In genomic region chr4:183611210-183611830, GRCh38 we compare ENCODE assay signal across 17 cellular contexts.
"Had no signal": no experiment of that assay in that cellular context is flagged by ENCODE, and none has a peak within 500 bp of the region (broad histone marks: within the 10 kb centered on the region; RNA-seq: fewer than 3 reads in every experiment).

No MANE protein-coding gene starts in this region.

- H3K36me3 Mint-ChIP-seq: activated CD4-positive, alpha-beta memory T cell treated with anti-CD3 and anti-CD28 coated beads for 36 hours; activated naive CD8-positive, alpha-beta T cell treated with anti-CD3 and anti-CD28 coated beads for 36 hours; brain; immature natural killer cell had no signal

- H3K27me3 Mint-ChIP-seq: progenitor cell of endocrine pancreas had no signal

- H3K4me3 ChIP-seq: gastroesophageal sphincter, heart left ventricle, suprapubic skin had no signal

- H3K9me3 ChIP-seq: gastroesophageal sphincter, heart left ventricle, suprapubic skin had no signal

- H3K4me3 Mint-ChIP-seq: activated CD4-positive, alpha-beta memory T cell treated with anti-CD3 and anti-CD28 coated beads for 36 hours; activated CD4-positive, alpha-beta T cell treated with anti-CD3 and anti-CD28 coated beads for 36 hours; activated naive CD8-positive, alpha-beta T cell treated with anti-CD3 and anti-CD28 coated beads for 36 hours; brain; immature natural killer cell; neural crest cell; stimulated activated naive CD8-positive, alpha-beta T cell treated with anti-CD3 and anti-CD28 coated beads, Interleukin-15, Interleukin-2, amounts not matched to agents 100 ng/mL and 50 ng/mL, for 24 hours had no signal

- DNase-seq: activated CD4-positive, alpha-beta memory T cell treated with anti-CD3 and anti-CD28 coated beads for 36 hours; activated CD4-positive, alpha-beta T cell treated with anti-CD3 and anti-CD28 coated beads for 36 hours; activated naive CD8-positive, alpha-beta T cell treated with anti-CD3 and anti-CD28 coated beads for 36 hours; activated T-cell treated with anti-CD3 and anti-CD28 coated beads for 4 hours; anterior cingulate cortex; central memory CD4-positive, alpha-beta T cell; heart left ventricle; immature natural killer cell; midbrain; SW 1271; T-helper 2 cell had no signal

- ATAC-seq: activated CD4-positive, alpha-beta T cell treated with anti-CD3 and anti-CD28 coated beads for 36 hours had no signal

- H3K4me1 ChIP-seq: gastroesophageal sphincter had no signal

- H3K27ac ChIP-seq: gastroesophageal sphincter, heart left ventricle, suprapubic skin had no signal

- H3K27me3 ChIP-seq: suprapubic skin had no signal

- H3K9me3 Mint-ChIP-seq: activated CD4-positive, alpha-beta memory T cell treated with anti-CD3 and anti-CD28 coated beads for 36 hours; activated naive CD8-positive, alpha-beta T cell treated with anti-CD3 and anti-CD28 coated beads for 36 hours; brain; immature natural killer cell; neural crest cell; stimulated activated naive CD8-positive, alpha-beta T cell treated with anti-CD3 and anti-CD28 coated beads, Interleukin-15, Interleukin-2, amounts not matched to agents 100 ng/mL and 50 ng/mL, for 24 hours had no signal

- H3K36me3 ChIP-seq: gastroesophageal sphincter, heart left ventricle, suprapubic skin had no signal

- H3K4me1 Mint-ChIP-seq: activated CD4-positive, alpha-beta T cell treated with anti-CD3 and anti-CD28 coated beads for 36 hours; activated naive CD8-positive, alpha-beta T cell treated with anti-CD3 and anti-CD28 coated beads for 36 hours; immature natural killer cell; neural crest cell had no signal

- H3K27ac Mint-ChIP-seq: activated CD4-positive, alpha-beta memory T cell treated with anti-CD3 and anti-CD28 coated beads for 36 hours; activated CD4-positive, alpha-beta T cell treated with anti-CD3 and anti-CD28 coated beads for 36 hours; activated naive CD8-positive, alpha-beta T cell treated with anti-CD3 and anti-CD28 coated beads for 36 hours; immature natural killer cell; stimulated activated naive CD8-positive, alpha-beta T cell treated with anti-CD3 and anti-CD28 coated beads, Interleukin-15, Interleukin-2, amounts not matched to agents 100 ng/mL and 50 ng/mL, for 24 hours had no signal
